In genomic region chr10:63699785-63700184, GRCh38 we compare ENCODE assay signal across 10 cellular contexts.
A peak's percentile ranks its signal among the peaks of the same experiment; 100 is the strongest.
DNase-seq lines count a peak whose midpoint lies in the region; ATAC-seq and TF ChIP-seq lines count a peak whose summit lies in the region.
"Had no signal": no experiment of that assay in that cellular context is flagged by ENCODE, and none has a peak within 500 bp of the region (broad histone marks: within the 10 kb centered on the region; RNA-seq: fewer than 3 reads in every experiment).

No MANE protein-coding gene starts in this region.

- no peak for TF ChIP-seq CTCF in epithelial cell of esophagus (IDR thresholded peaks at IDR 0.05; ENCODE audit: insufficient read depth, low read depth, low read length, missing control alignments)
- TF ChIP-seq CTCF in nephron (IDR thresholded peaks at IDR 0.05; ENCODE audit: unreplicated experiment in 3 of 3), result no peak

- ATAC-seq in GM21723 (IDR thresholded peaks at IDR 0.05; ENCODE audit: unreplicated experiment), result no peak

- H3K79me2 ChIP-seq in ACC112 (ENCODE audit: control insufficient read depth, insufficient read depth, low read length, unreplicated experiment), result no peaks in the 10 kb centered on the region

- H3K4me1 ChIP-seq in ACC112 (ENCODE audit: control insufficient read depth, insufficient read depth, low read length, unreplicated experiment), result peaks cover 59% of the 10 kb centered on the region

- no peaks in the 10 kb centered on the region for H3K36me3 Mint-ChIP-seq in nephron (ENCODE audit: low read depth)

- no peak overlapping the region for H2AFZ ChIP-seq in ACC112 (ENCODE audit: low read length, unreplicated experiment)

- no peaks in the 10 kb centered on the region for H3K9me3 Mint-ChIP-seq in nephron

- DNase-seq in OCI-M1 (lab: John Stamatoyannopoulos, UW) (peak; percentile 61), epithelial cell of esophagus (ENCODE audit: low read depth) (peak; percentile 64), Ammon's horn (ENCODE audit: low spot score) (no peak), NCI-H1694 treated with DMSO at 0.1 percent for 48 hours (lab: John Stamatoyannopoulos, UW) (no peak), NOMO-1 treated with dmso at 0.1 percent for 144 hours (lab: John Stamatoyannopoulos, UW; ENCODE audit: unreplicated experiment) (no peak)
- DNase-seq: activated gamma-delta T cell treated with Interleukin-2 at 50 U/mL for 16 hours, glutamatergic neuron had no signal

- H3K4me3 ChIP-seq in ACC112 (ENCODE audit: low read depth, low read length) (peak overlapping the region; percentile 41), epithelial cell of esophagus (ENCODE audit: low read length) (no peak overlapping the region)

- no peaks in the 10 kb centered on the region for H3K27me3 Mint-ChIP-seq in nephron (ENCODE audit: low read depth)

- no peaks in the 10 kb centered on the region for H3K27me3 ChIP-seq in ACC112 (ENCODE audit: insufficient read depth, low read length)

- peak overlapping the region in 2 of 3 experiments; percentile 7 for H3K4me3 Mint-ChIP-seq in nephron

- peak overlapping the region; percentile 83 to 90 (median 85) for H3K27ac Mint-ChIP-seq in nephron

- H3K36me3 ChIP-seq in ACC112 (ENCODE audit: insufficient read depth, low read length), result no peaks in the 10 kb centered on the region

- peak overlapping the region; percentile 100 for H3K27ac ChIP-seq in ACC112 (ENCODE audit: low read depth, low read length)

- H3K4me1 Mint-ChIP-seq in nephron, result peaks cover 61% of the 10 kb centered on the region

Comparison
In these comparisons a context has a peak if more than half of its experiments do, and no peak if none do; other contexts are left out.
1. DNase-seq: peak in OCI-M1 (single experiment) and epithelial cell of esophagus (single experiment); none in Ammon's horn (single experiment), NCI-H1694 treated with DMSO at 0.1 percent for 48 hours (single experiment) and NOMO-1 treated with dmso at 0.1 percent for 144 hours (single experiment).